Comparison of ENCODE assay signal across 1 cellular context in genomic region chr7:130957140-130957513, GRCh38.
TF ChIP-seq lines count a peak whose summit lies in the region.

No MANE protein-coding gene starts in this region.

TF ChIP-seq in HCT116, 20 proteins besides CTCF, POLR2A, EP300 and RAD21 (continued from another document):
- TF ChIP-seq ZBTB33 (IDR thresholded peaks at IDR 0.05; ENCODE audit: extremely low read depth, insufficient replicate concordance, low read length): no peak
TF ChIP-seq in HCT116: peak in this region for 0.
